12 cellular contexts compared by ENCODE assay signal in the genomic region with DNA sequence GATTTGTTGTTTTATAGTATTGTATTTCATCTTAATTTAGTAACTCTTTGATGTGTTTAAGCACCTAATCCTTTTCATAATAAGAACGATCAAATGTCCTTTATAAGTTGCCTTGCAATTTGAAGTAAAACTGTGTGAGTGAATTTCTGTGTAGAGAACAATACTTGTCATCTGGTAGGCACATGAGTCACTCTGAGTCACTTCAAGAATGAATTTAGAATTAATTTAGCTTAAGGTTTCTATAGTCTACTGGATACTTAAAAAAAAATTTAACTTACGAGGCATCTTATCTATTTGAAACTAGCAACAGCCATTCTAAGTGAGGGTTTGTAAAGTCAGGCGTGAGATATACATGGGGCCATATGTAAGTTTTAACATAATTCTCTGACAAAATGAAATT.
A peak's percentile ranks its signal among the peaks of the same experiment; 100 is the strongest.
DNase-seq lines count a peak whose midpoint lies in the region; ATAC-seq, FAIRE-seq and TF ChIP-seq lines count a peak whose summit lies in the region.
"Had no signal": no experiment of that assay in that cellular context is flagged by ENCODE, and none has a peak within 500 bp of the region (broad histone marks: within the 10 kb centered on the region; RNA-seq: fewer than 3 reads in every experiment).

No MANE protein-coding gene starts in this region.

- H3K79me2 ChIP-seq in HCT116 (ENCODE audit: insufficient read depth, low read length): peaks cover 17% of the 10 kb centered on the region
- no peaks in the 10 kb centered on the region for H3K79me2 ChIP-seq in K562 (ENCODE audit: control insufficient read depth, insufficient read depth, low read length)

- no TSS peak for BruUV-seq in HCT116 (replicated peaks; lab: Mats Ljungman, UMichigan)
- no TSS peak for BruUV-seq in K562 (replicated peaks; lab: Mats Ljungman, UMichigan)

- no peak for TF ChIP-seq CTCF in A549 (IDR thresholded peaks at IDR 0.05)
- no peak for TF ChIP-seq CTCF in HCT116 (IDR thresholded peaks at IDR 0.05 in 2 of 3, conservative IDR thresholded peaks at IDR 0.05 in 1 of 3; ENCODE audit: borderline replicate concordance in 1 of 3, insufficient read depth in 1 of 3, low read depth in 2 of 3, low read length in 2 of 3)
- TF ChIP-seq CTCF in K562 (IDR thresholded peaks at IDR 0.05 in 2 of 3, conservative IDR thresholded peaks at IDR 0.05 in 1 of 3; ENCODE audit: insufficient read depth in 2 of 3, low read depth in 1 of 3, low read length in 3 of 3): no peak
- no peak for TF ChIP-seq CTCF in left lung (IDR thresholded peaks at IDR 0.05)

- DNase-seq in A549 (ENCODE audit: low read depth in 1 of 2, low spot score in 1 of 2): no peak
- peak; percentile 56 for DNase-seq in HCT116 (ENCODE audit: low read depth, low spot score)
- no peak for DNase-seq in K562 (ENCODE audit: extremely low read depth in 1 of 4, low spot score in 3 of 4)
- no peak for DNase-seq in left lung
- no peak for DNase-seq in NCI-H187 (lab: John Stamatoyannopoulos, UW)
- DNase-seq in COR-L47 (lab: John Stamatoyannopoulos, UW): no peak
- DNase-seq in NCI-H69 (lab: John Stamatoyannopoulos, UW): no peak
- DNase-seq: DND-41, NCI-H226, transverse colon had no signal

- ATAC-seq in A549: peak in 1 of 2 experiments; percentile 44; a peak in 3 of 6 replicates
- peak; percentile 36; the same call in 1 of the 2 replicates for ATAC-seq in HCT116
- ATAC-seq in K562: no peak
- ATAC-seq in left lung: peak; percentile 58
- no peak for ATAC-seq in HG02852 (IDR thresholded peaks at IDR 0.05; ENCODE audit: unreplicated experiment)

- peak overlapping the region; percentile 40 for H3K9ac ChIP-seq in HCT116 (ENCODE audit: low read length)
- no peak overlapping the region for H3K9ac ChIP-seq in K562 (ENCODE audit: insufficient read depth in 1 of 2, low read depth in 2 of 2, low read length in 2 of 2)

- intact Hi-C loops in HCT116 (cut with micrococcal nuclease) (loop anchor here (2.0 kb wide), 1 partner anchor 54 kb away; no protein-coding TSS in a partner anchor), K562 (cut with micrococcal nuclease) (no loop called here), left lung (cut with DNase I) (no loop called here)

- POLR2A ChIA-PET in A549 (lab: Yijun Ruan, JAX): interaction anchor here (1.6 kb wide), 1 partner anchor 54 kb away, joined by 3 read pairs; no protein-coding TSS in a partner anchor
- POLR2A ChIA-PET in HCT116 (lab: Charles Lee): interaction anchor here (0.6 kb wide), 1 partner anchor 95 kb away, joined by 3 read pairs; no protein-coding TSS in a partner anchor
- POLR2A ChIA-PET in K562 (lab: Yijun Ruan, JAX): no interaction called here

- H3K4me1 ChIP-seq in A549 (peaks cover 60% of the 10 kb centered on the region), HCT116 (ENCODE audit: control insufficient read depth in 1 of 2, insufficient read depth in 2 of 2, low read length in 2 of 2) (peaks cover 57 to 73% of the 10 kb centered on the region in 2 experiments), K562 (replicated peaks in 1 of 2; ENCODE audit: control insufficient read depth in 2 of 2, insufficient read depth in 2 of 2, low read length in 2 of 2) (peaks cover 0 to 7% of the 10 kb centered on the region in 2 experiments; a peak in 3 of 5 replicates), left lung (peaks cover 16 to 21% of the 10 kb centered on the region in 2 donors)

- H3K27me3 ChIP-seq in HCT116 (ENCODE audit: insufficient read depth, low read length) (no peaks in the 10 kb centered on the region), K562 (ENCODE audit: control insufficient read depth in 2 of 2, insufficient read depth in 2 of 2, low read length in 2 of 2) (no peaks in the 10 kb centered on the region), left lung (no peaks in the 10 kb centered on the region)
- H3K27me3 ChIP-seq: transverse colon had no signal

- H3K27ac ChIP-seq in A549 (peak overlapping the region; percentile 83 to 87), HCT116 (ENCODE audit: low read depth, low read length) (peak overlapping the region; percentile 72), K562 (ENCODE audit: extremely low read depth, low read depth, low read length) (no peak overlapping the region), left lung (peak overlapping the region; percentile 46 to 60)
- H3K27ac ChIP-seq: transverse colon had no signal

- H3K4me2 ChIP-seq in A549: peak overlapping the region; percentile 90
- peak overlapping the region; percentile 75 for H3K4me2 ChIP-seq in HCT116 (ENCODE audit: low read length)
- H3K4me2 ChIP-seq in K562 (ENCODE audit: insufficient read depth, low read length): no peak overlapping the region

- RAD21 ChIA-PET in HCT116 (lab: Charles Lee; ENCODE audit: low non-redundant PET in 1 of 2, low total read pairs in 2 of 2, uncharacterized antibody in 2 of 2, unreplicated experiment in 2 of 2): no interaction called here

- H3K9me3 ChIP-seq in A549 (no peaks in the 10 kb centered on the region), HCT116 (ENCODE audit: control insufficient read depth in 1 of 2, insufficient read depth in 1 of 2, low read depth in 1 of 2, low read length in 2 of 2) (no peaks in the 10 kb centered on the region), K562 (replicated peaks; ENCODE audit: control insufficient read depth, insufficient read depth, low read depth, low read length) (no peaks in the 10 kb centered on the region), left lung (no peaks in the 10 kb centered on the region)
- H3K9me3 ChIP-seq: transverse colon had no signal

- in situ Hi-C loops in K562 (cut with MboI): no loop called here

- CTCF ChIA-PET in A549 (lab: Yijun Ruan, JAX) (interaction anchor here (1.2 to 1.5 kb wide), 2 partner anchors 25 to 119 kb away, joined by 3 to 4 read pairs; no protein-coding TSS in a partner anchor), HCT116 (lab: Charles Lee) (interaction anchor here (0.9 kb wide), 1 partner anchor 10 kb away, joined by 3 read pairs; no protein-coding TSS in a partner anchor), K562 (lab: Yijun Ruan, JAX; ENCODE audit: low intra/inter-chr PET ratio) (no interaction called here)

- TF ChIP-seq POLR2A in A549 (IDR thresholded peaks at IDR 0.05; ENCODE audit: low read length) (no peak), HCT116 (IDR thresholded peaks at IDR 0.05; ENCODE audit: borderline replicate concordance, extremely low read depth, insufficient read depth, insufficient read length) (no peak), K562 (conservative IDR thresholded peaks at IDR 0.05) (no peak)

- H3K4me3 ChIP-seq in A549: peak overlapping the region; percentile 22; the same call in 1 of the 3 replicates
- peak overlapping the region; percentile 26 to 45 for H3K4me3 ChIP-seq in HCT116 (replicated peaks in 1 of 2; ENCODE audit: low read depth in 1 of 2, low read length in 2 of 2)
- H3K4me3 ChIP-seq in K562: no peak overlapping the region
- H3K4me3 ChIP-seq in left lung: no peak overlapping the region

- TF ChIP-seq EP300 in A549 (IDR thresholded peaks at IDR 0.05) (no peak), K562 (IDR thresholded peaks at IDR 0.05; ENCODE audit: low read length) (no peak)

- WGBS in A549 (ENCODE audit: missing lambda C conversion rate): 46% methylated on average over 3 of the region's 3 CpGs
- WGBS in K562 (ENCODE audit: insufficient coverage, low coverage, missing lambda C conversion rate): 31% methylated on average over 3 of the region's 3 CpGs

- FAIRE-seq in A549 (lab: Jason Lieb, UNC) (no peak), K562 (lab: Jason Lieb, UNC) (peak; percentile 15)
- FAIRE-seq: TTC549 had no signal

- TF ChIP-seq RAD21 in A549 (conservative IDR thresholded peaks at IDR 0.05 in 1 of 2, IDR thresholded peaks at IDR 0.05 in 1 of 2) (no peak), HCT116 (IDR thresholded peaks at IDR 0.05; ENCODE audit: low read depth) (no peak), K562 (CRISPR knock-in tag; conservative IDR thresholded peaks at IDR 0.05 in 1 of 2, IDR thresholded peaks at IDR 0.05 in 1 of 2) (no peak)

- peaks cover 7% of the 10 kb centered on the region; the same call in 1 of the 2 replicates for H4K20me1 ChIP-seq in HCT116 (ENCODE audit: insufficient read depth)
- 0 out of 2 replicates have a peak, but pooled peaks cover 3% of the 10 kb centered on the region for H4K20me1 ChIP-seq in K562 (replicated peaks; ENCODE audit: control insufficient read depth, insufficient read depth, low read length)

- H3K36me3 ChIP-seq in HCT116 (ENCODE audit: control insufficient read depth in 1 of 2, insufficient read depth in 2 of 2, low read length in 2 of 2) (no peaks in the 10 kb centered on the region), K562 (ENCODE audit: control insufficient read depth, insufficient read depth, low read length) (no peaks in the 10 kb centered on the region), left lung (no peaks in the 10 kb centered on the region)
- H3K36me3 ChIP-seq: transverse colon had no signal

- H3K9me1 ChIP-seq in K562 (ENCODE audit: control insufficient read depth, insufficient read depth, low read length): no peaks in the 10 kb centered on the region

- H3K9me2 ChIP-seq in HCT116 (ENCODE audit: insufficient read depth): no peaks in the 10 kb centered on the region

- H2AFZ ChIP-seq in HCT116 (ENCODE audit: low read depth, low read length, poor library complexity, severe bottlenecking): no peak overlapping the region
- H2AFZ ChIP-seq in K562 (ENCODE audit: low read depth, low read length): no peak overlapping the region

TF ChIP-seq in A549, 52 proteins besides CTCF, POLR2A, EP300 and RAD21 (continues in another document):
- no peak for TF ChIP-seq SREBF2 (IDR thresholded peaks at IDR 0.05)

TF ChIP-seq in HCT116, 20 proteins besides CTCF, POLR2A, EP300 and RAD21 (continues in another document):
- 0 out of 2 replicates have a peak, but pooled peaks have one; percentile 2 for TF ChIP-seq MAX (IDR thresholded peaks at IDR 0.05)
- no peak for TF ChIP-seq TCF7L2 (IDR thresholded peaks at IDR 0.05; ENCODE audit: borderline replicate concordance, extremely low read depth, insufficient read depth, insufficient read length)
- no peak; the same call in 1 of the 2 replicates for TF ChIP-seq SRF (IDR thresholded peaks at IDR 0.05; ENCODE audit: low read depth)

TF ChIP-seq in K562, 482 proteins besides CTCF, POLR2A, EP300 and RAD21 (continues in another document):
- no peak for TF ChIP-seq DIDO1 (tag; IDR thresholded peaks at IDR 0.05; ENCODE audit: low read depth)
- TF ChIP-seq ZEB2 (IDR thresholded peaks at IDR 0.05): no peak
- TF ChIP-seq HSF4 (CRISPR knock-in tag; IDR thresholded peaks at IDR 0.05; ENCODE audit: borderline replicate concordance): no peak

Comparison
In these comparisons a context has a peak if more than half of its experiments do, and no peak if none do; other contexts are left out.
1. ATAC-seq: peak in HCT116 (single experiment) and left lung (single experiment); none in K562 (single experiment) and HG02852 (single experiment).
2. H3K4me3 ChIP-seq: peak in A549 (single experiment) and HCT116 (2 of 2); none in K562 (single experiment) and left lung (0 of 2).
3. Of the 35 proteins assayed by ChIP-seq in both K562 and A549: peak only in K562: none; only in A549: JUNB; in both: none; in neither: 34.